13 cellular contexts compared by ENCODE assay signal in the genomic region with DNA sequence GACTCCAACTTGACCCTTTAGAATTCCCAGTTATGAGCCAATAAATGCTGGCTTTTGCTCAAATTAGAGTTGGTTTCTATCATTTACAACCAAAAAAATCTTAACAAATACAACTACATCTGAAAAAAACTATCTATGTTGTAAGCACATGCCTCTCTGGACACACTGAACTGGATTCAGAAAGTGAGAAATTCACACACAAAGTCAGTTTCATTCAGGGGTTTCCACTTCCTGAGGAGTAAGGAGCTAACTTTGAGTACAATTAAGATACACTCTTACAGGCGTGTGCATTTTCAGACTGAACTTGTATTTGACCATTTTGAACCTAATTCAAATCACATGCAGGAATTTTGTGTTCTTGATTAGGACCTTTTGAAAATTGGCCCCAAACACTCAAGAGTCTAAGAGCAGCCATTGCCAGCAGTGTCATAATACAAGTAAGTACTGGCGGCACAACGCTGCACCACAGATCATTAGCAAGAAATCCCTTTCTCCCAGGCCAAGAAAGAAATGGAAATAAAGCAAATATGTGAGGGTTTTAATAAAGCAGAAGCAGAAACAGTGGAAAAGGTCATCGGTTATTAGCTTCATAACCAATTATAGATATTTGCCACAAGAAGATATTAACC. TPM values are rescaled to one million over a fixed set of nuclear protein-coding genes. Genes with fewer than 3 reads are reported as not detected.
DNase-seq lines count a peak whose midpoint lies in the region; ATAC-seq and TF ChIP-seq lines count a peak whose summit lies in the region.
"Had no signal": no experiment of that assay in that cellular context is flagged by ENCODE, and none has a peak within 500 bp of the region (broad histone marks: within the 10 kb centered on the region; RNA-seq: fewer than 3 reads in every experiment).

No MANE protein-coding gene starts in this region.

- peak overlapping the region; percentile 48 to 51 for H3K4me3 Mint-ChIP-seq in activated T-cell treated with anti-CD3 and anti-CD28 coated beads, Interleukin-2, amount 50 U/mL, for 72 hours
- no peak overlapping the region for H3K4me3 Mint-ChIP-seq in stimulated activated effector memory CD8-positive, alpha-beta T cell treated with anti-CD3 and anti-CD28 coated beads, Interleukin-12 subunit alpha, Interleukin-12 subunit beta, amount 100 ng/mL, for 72 hours

- no peak for TF ChIP-seq CTCF in vagina (IDR thresholded peaks at IDR 0.05)
- TF ChIP-seq CTCF in RWPE1 (conservative IDR thresholded peaks at IDR 0.05; ENCODE audit: low read depth) = no peak

- no peaks in the 10 kb centered on the region for H3K27me3 Mint-ChIP-seq in activated T-cell treated with anti-CD3 and anti-CD28 coated beads, Interleukin-2, amount 50 U/mL, for 72 hours (ENCODE audit: low read depth)

- H3K4me3 ChIP-seq in vagina = no peak overlapping the region
- H3K4me3 ChIP-seq: pancreas had no signal

- TF ChIP-seq POLR2A in vagina (IDR thresholded peaks at IDR 0.05) = no peak

- peaks cover 48% of the 10 kb centered on the region for H3K4me1 Mint-ChIP-seq in activated T-cell treated with anti-CD3 and anti-CD28 coated beads, Interleukin-2, amount 50 U/mL, for 72 hours (ENCODE audit: low read depth)
- H3K4me1 Mint-ChIP-seq in stimulated activated effector memory CD8-positive, alpha-beta T cell treated with anti-CD3 and anti-CD28 coated beads, Interleukin-12 subunit alpha, Interleukin-12 subunit beta, amount 100 ng/mL, for 72 hours = peaks cover 6% of the 10 kb centered on the region

- peaks cover 0 to 25% of the 10 kb centered on the region in 2 donors for H3K36me3 ChIP-seq in vagina
- H3K36me3 ChIP-seq: pancreas had no signal

- H3K4me1 ChIP-seq in vagina = no peaks in the 10 kb centered on the region
- H3K4me1 ChIP-seq: pancreas had no signal

- DNase-seq in activated T-cell treated with anti-CD3 and anti-CD28 coated beads, Interleukin-2, amount 50 U/mL, for 72 hours = no peak
- DNase-seq in activated T-cell treated with anti-CD3 and anti-CD28 coated beads, Interleukin-2, amount 50 U/mL, for 48 hours = no peak
- no peak for DNase-seq in stimulated activated effector memory CD8-positive, alpha-beta T cell treated with anti-CD3 and anti-CD28 coated beads, Interleukin-12 subunit alpha, Interleukin-12 subunit beta, amount 100 ng/mL, for 72 hours (ENCODE audit: low spot score in 2 of 2)
- DNase-seq in vagina (ENCODE audit: extremely low spot score in 2 of 2) = no peak
- no peak for DNase-seq in cerebellar nuclear complex (lab: John Stamatoyannopoulos, UW)
- DNase-seq in RWPE1 (ENCODE audit: low spot score) = no peak
- DNase-seq: kidney glomerular epithelial cell, NCI-H526, pancreas had no signal

- CTCF ChIA-PET in RWPE1 (lab: Yijun Ruan, JAX) = interaction anchor here (0.6 to 1.1 kb wide), 2 partner anchors 82 to 222 kb away, joined by 3 to 5 read pairs; no protein-coding TSS in a partner anchor

- peak overlapping the region; percentile 93 for H3K27ac Mint-ChIP-seq in activated T-cell treated with anti-CD3 and anti-CD28 coated beads, Interleukin-2, amount 50 U/mL, for 72 hours
- H3K27ac Mint-ChIP-seq in stimulated activated effector memory CD8-positive, alpha-beta T cell treated with anti-CD3 and anti-CD28 coated beads, Interleukin-12 subunit alpha, Interleukin-12 subunit beta, amount 100 ng/mL, for 72 hours = peak overlapping the region; percentile 20

- POLR2A ChIA-PET in RWPE1 (lab: Yijun Ruan, JAX; ENCODE audit: low non-redundant PET) = no interaction called here

- H3K27ac ChIP-seq in vagina (no peak overlapping the region), RWPE1 (no peak overlapping the region)
- H3K27ac ChIP-seq: pancreas had no signal

- no peaks in the 10 kb centered on the region for H3K9me3 Mint-ChIP-seq in activated T-cell treated with anti-CD3 and anti-CD28 coated beads, Interleukin-2, amount 50 U/mL, for 72 hours
- no peaks in the 10 kb centered on the region for H3K9me3 Mint-ChIP-seq in stimulated activated effector memory CD8-positive, alpha-beta T cell treated with anti-CD3 and anti-CD28 coated beads, Interleukin-12 subunit alpha, Interleukin-12 subunit beta, amount 100 ng/mL, for 72 hours

- peaks cover 4 to 31% of the 10 kb centered on the region in 2 donors for H3K36me3 Mint-ChIP-seq in activated T-cell treated with anti-CD3 and anti-CD28 coated beads, Interleukin-2, amount 50 U/mL, for 72 hours (ENCODE audit: insufficient read depth in 2 of 2)
- peaks cover 81% of the 10 kb centered on the region for H3K36me3 Mint-ChIP-seq in stimulated activated effector memory CD8-positive, alpha-beta T cell treated with anti-CD3 and anti-CD28 coated beads, Interleukin-12 subunit alpha, Interleukin-12 subunit beta, amount 100 ng/mL, for 72 hours

- H3K27me3 ChIP-seq in vagina = no peaks in the 10 kb centered on the region
- H3K27me3 ChIP-seq: pancreas had no signal

- H3K9me3 ChIP-seq in vagina = no peaks in the 10 kb centered on the region
- H3K9me3 ChIP-seq: pancreas had no signal

- no peak for ATAC-seq in activated T-cell treated with anti-CD3 and anti-CD28 coated beads, Interleukin-2, amount 50 U/mL, for 72 hours (replicated peaks in 1 of 2)
- ATAC-seq in GM21723 (IDR thresholded peaks at IDR 0.05; ENCODE audit: unreplicated experiment) = peak; percentile 86
- peak; percentile 64 for ATAC-seq in HG03520 (IDR thresholded peaks at IDR 0.05; ENCODE audit: unreplicated experiment)
- no peak for ATAC-seq in stimulated activated effector memory CD8-positive, alpha-beta T cell treated with anti-CD3 and anti-CD28 coated beads, Interleukin-12 subunit alpha, Interleukin-12 subunit beta, amount 100 ng/mL, for 72 hours
- ATAC-seq: pancreas had no signal

- intact Hi-C loops in vagina (cut with DNase I) = loop anchor here (5.0 kb wide), 1 partner anchor 224 kb away; no protein-coding TSS in a partner anchor

RNA-seq across cellular contexts. Expression of a gene that starts 31.1 kb away (rescaled TPM):
- 10 to 100 TPM; 41.6 to 51.2 TPM for total RNA-seq in activated T-cell treated with anti-CD3 and anti-CD28 coated beads, Interleukin-2, amount 50 U/mL, for 72 hours
- total RNA-seq in vagina = 14.5 TPM

RNA-seq across cellular contexts. Expression of a gene that starts 31.5 kb away (rescaled TPM):
- 10 to 100 TPM; 35.7 TPM for total RNA-seq in activated T-cell treated with anti-CD3 and anti-CD28 coated beads, Interleukin-2, amount 50 U/mL, for 72 hours
- 17.9 TPM for total RNA-seq in vagina

RNA-seq across cellular contexts. Expression of a gene that starts 42.1 kb away (rescaled TPM):
- 1 to 10 TPM in 1 of 2 donors, under 1 TPM in 1; 0.22 to 2.2 TPM for total RNA-seq in activated T-cell treated with anti-CD3 and anti-CD28 coated beads, Interleukin-2, amount 50 U/mL, for 72 hours
- total RNA-seq in vagina = 43.5 TPM
- total RNA-seq: H4, LHCN-M2 had no signal

Comparison
In these comparisons a context has a peak if more than half of its experiments do, and no peak if none do; other contexts are left out.
1. ATAC-seq: peak in GM21723 (single experiment) and HG03520 (single experiment); none in activated T-cell treated with anti-CD3 and anti-CD28 coated beads, Interleukin-2, amount 50 U/mL, for 72 hours (0 of 2) and stimulated activated effector memory CD8-positive, alpha-beta T cell treated with anti-CD3 and anti-CD28 coated beads, Interleukin-12 subunit alpha, Interleukin-12 subunit beta, amount 100 ng/mL, for 72 hours (single experiment).
2. RNA of a gene that starts 42.1 kb away (total RNA-seq): 43.5 TPM in vagina (single experiment); 0.22 to 2.2 TPM in activated T-cell treated with anti-CD3 and anti-CD28 coated beads, Interleukin-2, amount 50 U/mL, for 72 hours; every median in the first group is over 10 times any median in the second.